Comparison of ENCODE assay signal across 13 cellular contexts in the genomic region with DNA sequence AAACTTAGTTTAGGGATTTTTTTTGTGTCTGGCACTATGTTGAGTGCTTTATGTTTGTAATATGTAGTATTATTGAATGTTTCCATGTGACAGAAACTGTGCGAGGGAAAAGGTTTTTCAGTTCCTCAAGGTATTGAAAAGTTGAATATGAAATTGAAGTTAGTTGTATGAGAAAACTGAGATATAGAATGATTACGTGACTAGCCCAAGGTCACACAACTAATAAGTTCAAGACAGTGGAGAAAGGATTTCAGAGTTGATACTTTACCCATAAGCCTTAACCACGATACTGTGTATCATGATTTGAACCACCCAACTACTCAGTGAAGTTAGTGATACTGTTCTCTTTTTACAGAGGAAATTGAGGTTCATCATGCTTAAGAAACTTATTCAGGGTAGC. TPM values are rescaled to one million over a fixed set of nuclear protein-coding genes. Genes with fewer than 3 reads are reported as not detected.
DNase-seq lines count a peak whose midpoint lies in the region; ATAC-seq and TF ChIP-seq lines count a peak whose summit lies in the region.
"Had no signal": no experiment of that assay in that cellular context is flagged by ENCODE, and none has a peak within 500 bp of the region (broad histone marks: within the 10 kb centered on the region; RNA-seq: fewer than 3 reads in every experiment).

No MANE protein-coding gene starts in this region.

- no peak for TF ChIP-seq EP300 in upper lobe of left lung (IDR thresholded peaks at IDR 0.05)

- peak; percentile 45 for ATAC-seq in GM21528 (IDR thresholded peaks at IDR 0.05; ENCODE audit: low FRiP score, unreplicated experiment)
- ATAC-seq in HG03571 (IDR thresholded peaks at IDR 0.05; ENCODE audit: unreplicated experiment) = peak; percentile 40
- no peak for ATAC-seq in upper lobe of left lung (ENCODE audit: low FRiP score in 2 of 2)
- ATAC-seq: mucosa of descending colon had no signal

- H2AK5ac ChIP-seq in mesendoderm (ENCODE audit: low read length) = no peak overlapping the region

- H2BK5ac ChIP-seq in mesendoderm (ENCODE audit: low read length) = no peak overlapping the region

- peak overlapping the region in 4 of 6 donors; percentile 6 to 70 (median 31) for H3K27ac Mint-ChIP-seq in immature natural killer cell

- no peak overlapping the region for H3K56ac ChIP-seq in mesendoderm (ENCODE audit: low read length)

- peaks cover 73 to 94% of the 10 kb centered on the region in 2 donors for H3K4me1 Mint-ChIP-seq in immature natural killer cell

- H3K18ac ChIP-seq in mesendoderm (ENCODE audit: low read length) = no peak overlapping the region

- H3K27ac ChIP-seq in upper lobe of left lung (no peak overlapping the region), mesendoderm (ENCODE audit: low read depth, low read length) (no peak overlapping the region)
- H3K27ac ChIP-seq: tibial nerve had no signal

- H3K4me1 ChIP-seq in upper lobe of left lung = peaks cover 35 to 64% (median 42%) of the 10 kb centered on the region in 4 donors
- no peaks in the 10 kb centered on the region for H3K4me1 ChIP-seq in mesendoderm (ENCODE audit: control insufficient read depth, low read depth, low read length)

- no peak for TF ChIP-seq POLR2A in upper lobe of left lung (IDR thresholded peaks at IDR 0.05)

- H3K27me3 Mint-ChIP-seq in immature natural killer cell (ENCODE audit: low read depth in 3 of 3) = peaks cover 4 to 9% (median 7%) of the 10 kb centered on the region in 3 donors

- peak overlapping the region in 4 of 5 donors; percentile 9 to 48 (median 12) for H3K4me3 Mint-ChIP-seq in immature natural killer cell

- no peak overlapping the region for H3K4ac ChIP-seq in mesendoderm (ENCODE audit: low read depth, low read length)

- peaks cover 50% of the 10 kb centered on the region for H3K79me2 ChIP-seq in mesendoderm (ENCODE audit: control insufficient read depth, insufficient read depth, low read length)

- H2BK15ac ChIP-seq in mesendoderm (replicated peaks; ENCODE audit: low read depth) = no peak overlapping the region

- H3K79me1 ChIP-seq in mesendoderm (ENCODE audit: low read length) = peaks cover 9% of the 10 kb centered on the region

- H3K27me3 ChIP-seq in upper lobe of left lung (no peaks in the 10 kb centered on the region), mesendoderm (ENCODE audit: insufficient read depth, low read length, poor library complexity) (no peaks in the 10 kb centered on the region)
- H3K27me3 ChIP-seq: tibial nerve had no signal

- no peaks in the 10 kb centered on the region for H3K9me3 ChIP-seq in upper lobe of left lung
- H3K9me3 ChIP-seq: mucosa of descending colon, tibial nerve had no signal

- H2BK120ac ChIP-seq in mesendoderm (ENCODE audit: low read depth, low read length) = no peak overlapping the region

- H3K36me3 ChIP-seq in upper lobe of left lung = peaks cover 0 to 9% (median 0%) of the 10 kb centered on the region in 4 donors
- no peaks in the 10 kb centered on the region for H3K36me3 ChIP-seq in mesendoderm (ENCODE audit: control insufficient read depth, insufficient read depth, low read length)

- no peak overlapping the region for H3K23ac ChIP-seq in mesendoderm (ENCODE audit: low read length)

- TF ChIP-seq CTCF in upper lobe of left lung (IDR thresholded peaks at IDR 0.05) = no peak

- no peak overlapping the region for H3K9ac ChIP-seq in mesendoderm (ENCODE audit: low read length)

- H3K4me3 ChIP-seq in upper lobe of left lung (no peak overlapping the region), mesendoderm (ENCODE audit: low read length) (no peak overlapping the region)
- H3K4me3 ChIP-seq: mucosa of descending colon, tibial nerve had no signal

- no peak overlapping the region for H4K5ac ChIP-seq in mesendoderm (ENCODE audit: low read length)

- 75 to 81% methylated on average over 3 of the region's 3 CpGs for WGBS in upper lobe of left lung, 2 donors
- 100% methylated on average over 1 of the region's 3 CpGs for WGBS in mesendoderm (ENCODE audit: extremely low coverage, insufficient coverage, low lambda C conversion rate)

- H3K9me3 Mint-ChIP-seq in immature natural killer cell = no peaks in the 10 kb centered on the region

- no peak overlapping the region for H4K8ac ChIP-seq in mesendoderm (ENCODE audit: low read depth, low read length)

- no peak overlapping the region for H3K4me2 ChIP-seq in mesendoderm (ENCODE audit: low read length)

- peak; percentile 35 for DNase-seq in NOMO-1 treated with DMSO at 0.1 percent for 48 hours (lab: John Stamatoyannopoulos, UW; ENCODE audit: unreplicated experiment)
- no peak for DNase-seq in NOMO-1 treated with dmso at 0.1 percent for 144 hours (lab: John Stamatoyannopoulos, UW; ENCODE audit: unreplicated experiment)
- DNase-seq in immature natural killer cell = no peak
- DNase-seq in upper lobe of left lung = no peak
- no peak for DNase-seq in mesendoderm
- no peak for DNase-seq in NCI-H69 (lab: John Stamatoyannopoulos, UW)
- DNase-seq: 8988T; activated CD4-positive, alpha-beta T cell treated with anti-CD3 and anti-CD28 coated beads, Interleukin-2, amount 50 U/mL, for 4 hours; mucosa of descending colon; NCI-H1092 had no signal

- peaks cover 0 to 4% (median 0%) of the 10 kb centered on the region in 3 donors for H3K36me3 Mint-ChIP-seq in immature natural killer cell

RNA-seq across cellular contexts. Expression of gene NIPBL, which starts 5.7 kb away (rescaled TPM):
- polyA plus RNA-seq in immature natural killer cell = 10 to 100 TPM in 2 of 3 donors, 1 to 10 TPM in 1; 4.9 to 42.5 (median 11.6) TPM
- 10 to 100 TPM; 39.2 to 75.2 (median 55.3) TPM for total RNA-seq in upper lobe of left lung
- polyA plus RNA-seq in mesendoderm (2013, experiment 1 of 2) = 22.3 TPM
- 23.0 TPM for polyA plus RNA-seq in mesendoderm (2013, experiment 2 of 2)

Comparison
In these comparisons a context has a peak if more than half of its experiments do, and no peak if none do; other contexts are left out.
1. ATAC-seq: peak in GM21528 (single experiment) and HG03571 (single experiment); none in upper lobe of left lung (0 of 2).